ENCODE assay signal across 25 cellular contexts in genomic region chr15:71549100-71549499, GRCh38.
DNase-seq lines count a peak whose midpoint lies in the region; ATAC-seq and TF ChIP-seq lines count a peak whose summit lies in the region.
"Had no signal": no experiment of that assay in that cellular context is flagged by ENCODE, and none has a peak within 500 bp of the region (broad histone marks: within the 10 kb centered on the region; RNA-seq: fewer than 3 reads in every experiment).

No MANE protein-coding gene starts in this region.

- H2BK120ac ChIP-seq in IMR-90 (ENCODE audit: low read depth, low read length), result no peak overlapping the region
- H2BK120ac ChIP-seq in mesenchymal stem cell (ENCODE audit: low read depth, low read length), result no peak overlapping the region

- H2BK15ac ChIP-seq in IMR-90 (ENCODE audit: low read depth, low read length), result no peak overlapping the region
- H2BK15ac ChIP-seq in mesenchymal stem cell (ENCODE audit: low read depth, poor library complexity, severe bottlenecking), result no peak overlapping the region

- H3K27ac ChIP-seq in IMR-90 (ENCODE audit: insufficient read depth, low read length) (no peak overlapping the region), heart right ventricle (peak overlapping the region in 9 of 10 donors; percentile 22 to 69 (median 50)), prostate gland (peak overlapping the region; percentile 69 to 71), mesenchymal stem cell (ENCODE audit: low read length, poor library complexity, severe bottlenecking) (no peak overlapping the region)
- H3K27ac ChIP-seq: neutrophil, psoas muscle, tibial artery had no signal

- in situ Hi-C loops in IMR-90 (cut with MboI; ENCODE audit: low sequenced_read_pairs), result no loop called here

- H3K14ac ChIP-seq in IMR-90 (replicated peaks; ENCODE audit: low read depth, low read length) (0 out of 2 replicates have a peak overlapping the region, but pooled peaks have one; percentile 28), mesenchymal stem cell (ENCODE audit: low read length in 2 of 2) (no peak overlapping the region)

- TF ChIP-seq POLR2A in IMR-90 (IDR thresholded peaks at IDR 0.05; ENCODE audit: low read depth, low read length) (no peak), prostate gland (IDR thresholded peaks at IDR 0.05) (no peak)

- no peak overlapping the region for H2AK9ac ChIP-seq in IMR-90 (replicated peaks; ENCODE audit: low read depth, low read length, poor library complexity)

- H2AFZ ChIP-seq in IMR-90 (replicated peaks; ENCODE audit: low read length, poor library complexity), result no peak overlapping the region
- H2AFZ ChIP-seq in mesenchymal stem cell (ENCODE audit: low read depth, low read length), result no peak overlapping the region

- POLR2A ChIA-PET in IMR-90 (lab: Charles Lee; ENCODE audit: unreplicated experiment), result interaction anchor here (0.5 kb wide), 1 partner anchor 12 kb away, joined by 4 read pairs; no protein-coding TSS in a partner anchor

- H3K36me3 ChIP-seq in IMR-90 (ENCODE audit: control insufficient read depth, insufficient read depth, low read length) (no peaks in the 10 kb centered on the region; the same call in 1 of the 2 replicates), heart right ventricle (no peaks in the 10 kb centered on the region), prostate gland (no peaks in the 10 kb centered on the region), mesenchymal stem cell (ENCODE audit: control insufficient read depth in 1 of 2, insufficient read depth in 2 of 2, low read depth in 1 of 2, low read length in 2 of 2) (no peaks in the 10 kb centered on the region)
- H3K36me3 ChIP-seq: BE2C, neutrophil, tibial artery had no signal

- DNase-seq in IMR-90 (no peak), NOMO-1 treated with DMSO at 0.1 percent for 48 hours (lab: John Stamatoyannopoulos, UW; ENCODE audit: unreplicated experiment) (peak; percentile 45), heart right ventricle (no peak), prostate gland (ENCODE audit: low spot score) (no peak), mesenchymal stem cell (no peak), HFFc6 (no peak), immature natural killer cell (no peak), SHP77 (lab: John Stamatoyannopoulos, UW) (no peak)
- DNase-seq: ACHN; activated B cell treated with CpG ODN at 0.5 μM for 24 hours; activated CD8-positive, alpha-beta memory T cell treated with anti-CD3 and anti-CD28 coated beads, Interleukin-2, amount 10 ng/mL, durations not matched to agents 7 days and 5 days; activated naive CD4-positive, alpha-beta T cell treated with anti-CD3 and anti-CD28 coated beads, Interleukin-2, amount 10 ng/mL, durations not matched to agents 7 days and 5 days; BE2C; DMS153; head of caudate nucleus; Kasumi-1; NCI-H1092 treated with DMSO at 0.1 percent for 48 hours; NCI-H187 treated with DMSO at 0.1 percent for 48 hours; psoas muscle; stimulated activated naive CD8-positive, alpha-beta T cell treated with anti-CD3 and anti-CD28 coated beads, Interleukin-15, amount 100 ng/mL, for 72 hours; SW 1271; T1000; tibial artery had no signal

- no peak overlapping the region for H2BK12ac ChIP-seq in mesenchymal stem cell (ENCODE audit: low read length in 2 of 2)

- H3K4me2 ChIP-seq in IMR-90 (ENCODE audit: low read depth, low read length), result no peak overlapping the region
- no peak overlapping the region for H3K4me2 ChIP-seq in mesenchymal stem cell (ENCODE audit: low read length, poor library complexity, severe bottlenecking)

- H3K56ac ChIP-seq in IMR-90 (ENCODE audit: extremely low read depth, insufficient read depth, low read length), result no peak overlapping the region

- H3K4me1 Mint-ChIP-seq in HFFc6 (ENCODE audit: low read depth) (peaks cover 7% of the 10 kb centered on the region; the same call in 1 of the 2 replicates), immature natural killer cell (no peaks in the 10 kb centered on the region)
- H3K4me1 Mint-ChIP-seq: activated B cell treated with CpG ODN at 0.5 μM for 24 hours; activated CD8-positive, alpha-beta memory T cell treated with anti-CD3 and anti-CD28 coated beads, Interleukin-2, amount 10 ng/mL, durations not matched to agents 7 days and 5 days; activated naive CD4-positive, alpha-beta T cell treated with anti-CD3 and anti-CD28 coated beads, Interleukin-2, amount 10 ng/mL, durations not matched to agents 7 days and 5 days; stimulated activated naive CD8-positive, alpha-beta T cell treated with anti-CD3 and anti-CD28 coated beads, Interleukin-15, amount 100 ng/mL, for 72 hours had no signal

- intact Hi-C loops in IMR-90 (cut with micrococcal nuclease) (no loop called here), heart right ventricle (cut with DNase I) (loop anchor here in 3 of 10 donors (5.0 to 10.0 kb wide), 4 partner anchors 47 to 186 kb away; no protein-coding TSS in a partner anchor), prostate gland (cut with DNase I) (no loop called here)

- H3K27ac Mint-ChIP-seq in HFFc6, result no peak overlapping the region
- H3K27ac Mint-ChIP-seq in immature natural killer cell, result no peak overlapping the region
- H3K27ac Mint-ChIP-seq: activated B cell treated with CpG ODN at 0.5 μM for 24 hours; activated CD8-positive, alpha-beta memory T cell treated with anti-CD3 and anti-CD28 coated beads, Interleukin-2, amount 10 ng/mL, durations not matched to agents 7 days and 5 days; activated naive CD4-positive, alpha-beta T cell treated with anti-CD3 and anti-CD28 coated beads, Interleukin-2, amount 10 ng/mL, durations not matched to agents 7 days and 5 days; activated T-helper 1 cell treated with anti-CD3 and anti-CD28 coated beads, Interleukin-12 subunit alpha, Interleukin-12 subunit beta, Interleukin-2, Interleukin-4 antibody, amounts not matched to agents 30 ng/mL and 10 ng/mL and 1 ng/mL, durations not matched to agents 14 hours and 24 hours and 36 hours had no signal

- no peak overlapping the region for H3K18ac ChIP-seq in IMR-90 (ENCODE audit: low read depth, low read length)
- H3K18ac ChIP-seq in mesenchymal stem cell (ENCODE audit: low read depth in 1 of 2, low read length in 2 of 2), result no peak overlapping the region

- peaks cover 2% of the 10 kb centered on the region; the same call in 1 of the 2 replicates for H3K4me1 ChIP-seq in IMR-90 (ENCODE audit: control insufficient read depth, insufficient read depth, low read length)
- H3K4me1 ChIP-seq in heart right ventricle, result peaks cover 0 to 41% (median 23%) of the 10 kb centered on the region in 9 donors
- no peaks in the 10 kb centered on the region for H3K4me1 ChIP-seq in prostate gland (replicated peaks)
- no peaks in the 10 kb centered on the region for H3K4me1 ChIP-seq in mesenchymal stem cell (ENCODE audit: control insufficient read depth, insufficient read depth, low read depth, low read length)
- H3K4me1 ChIP-seq: BE2C, tibial artery had no signal

- H3K27me3 ChIP-seq in IMR-90 (ENCODE audit: control insufficient read depth, insufficient read depth, low read length) (no peaks in the 10 kb centered on the region), heart right ventricle (no peaks in the 10 kb centered on the region), prostate gland (replicated peaks; ENCODE audit: insufficient read depth) (no peaks in the 10 kb centered on the region), mesenchymal stem cell (ENCODE audit: control insufficient read depth in 1 of 2, insufficient read depth in 1 of 2, low read length in 2 of 2) (peaks cover 0 to 7% of the 10 kb centered on the region in 2 experiments)
- H3K27me3 ChIP-seq: tibial artery had no signal

- H3K36me3 Mint-ChIP-seq in HFFc6 (ENCODE audit: low read depth), result peaks cover 6% of the 10 kb centered on the region; the same call in 1 of the 2 replicates
- H3K36me3 Mint-ChIP-seq in immature natural killer cell, result no peaks in the 10 kb centered on the region
- H3K36me3 Mint-ChIP-seq: activated CD8-positive, alpha-beta memory T cell treated with anti-CD3 and anti-CD28 coated beads, Interleukin-2, amount 10 ng/mL, durations not matched to agents 7 days and 5 days; activated naive CD4-positive, alpha-beta T cell treated with anti-CD3 and anti-CD28 coated beads, Interleukin-2, amount 10 ng/mL, durations not matched to agents 7 days and 5 days had no signal

- H2AK5ac ChIP-seq in IMR-90 (ENCODE audit: low read depth, low read length) (no peak overlapping the region), mesenchymal stem cell (ENCODE audit: low read length, severe bottlenecking) (no peak overlapping the region)

- no peak overlapping the region for H3K4me3 ChIP-seq in IMR-90 (ENCODE audit: insufficient read depth, low read depth, low read length)
- no peak overlapping the region for H3K4me3 ChIP-seq in heart right ventricle
- H3K4me3 ChIP-seq in prostate gland, result peak overlapping the region; percentile 20 to 27
- no peak overlapping the region for H3K4me3 ChIP-seq in mesenchymal stem cell (ENCODE audit: insufficient read depth in 1 of 2, low read depth in 1 of 2, low read length in 2 of 2)
- H3K4me3 ChIP-seq: psoas muscle, tibial artery had no signal

- no peaks in the 10 kb centered on the region; the same call in 1 of the 2 replicates for H3K9me1 ChIP-seq in IMR-90 (ENCODE audit: insufficient read depth, low read length)

- H4K91ac ChIP-seq in IMR-90 (ENCODE audit: insufficient read depth, low read depth, low read length) (no peak overlapping the region), mesenchymal stem cell (ENCODE audit: low read length) (no peak overlapping the region)

- H2BK20ac ChIP-seq in IMR-90 (ENCODE audit: low read depth, low read length), result no peak overlapping the region

- no TSS peak for BruUV-seq in IMR-90 (replicated peaks; lab: Mats Ljungman, UMichigan)

- H3K79me1 ChIP-seq in IMR-90 (ENCODE audit: low read depth in 1 of 2, low read length in 2 of 2), result no peaks in the 10 kb centered on the region
- peaks cover 2% of the 10 kb centered on the region for H3K79me1 ChIP-seq in mesenchymal stem cell (replicated peaks; ENCODE audit: low read length, poor library complexity, severe bottlenecking)

- H3K9me3 Mint-ChIP-seq in HFFc6 (no peaks in the 10 kb centered on the region), immature natural killer cell (no peaks in the 10 kb centered on the region)
- H3K9me3 Mint-ChIP-seq: activated B cell treated with CpG ODN at 0.5 μM for 24 hours; activated naive CD4-positive, alpha-beta T cell treated with anti-CD3 and anti-CD28 coated beads, Interleukin-2, amount 10 ng/mL, durations not matched to agents 7 days and 5 days; activated T-helper 1 cell treated with anti-CD3 and anti-CD28 coated beads, Interleukin-12 subunit alpha, Interleukin-12 subunit beta, Interleukin-2, Interleukin-4 antibody, amounts not matched to agents 30 ng/mL and 10 ng/mL and 1 ng/mL, durations not matched to agents 14 hours and 24 hours and 36 hours; stimulated activated naive CD8-positive, alpha-beta T cell treated with anti-CD3 and anti-CD28 coated beads, Interleukin-15, amount 100 ng/mL, for 72 hours had no signal

- peaks cover 2% of the 10 kb centered on the region; the same call in 1 of the 2 replicates for H3K27me3 Mint-ChIP-seq in HFFc6 (ENCODE audit: insufficient read depth)
- H3K27me3 Mint-ChIP-seq in immature natural killer cell (ENCODE audit: low read depth in 3 of 3), result peaks cover 2 to 5% (median 4%) of the 10 kb centered on the region in 3 donors
- H3K27me3 Mint-ChIP-seq: activated B cell treated with CpG ODN at 0.5 μM for 24 hours had no signal

- H4K8ac ChIP-seq in IMR-90 (ENCODE audit: low read depth in 2 of 2, low read length in 2 of 2) (no peak overlapping the region), mesenchymal stem cell (ENCODE audit: low read length) (no peak overlapping the region)

- H3K4ac ChIP-seq in IMR-90 (ENCODE audit: low read depth, low read length) (no peak overlapping the region), mesenchymal stem cell (ENCODE audit: low read depth in 1 of 2, low read length in 2 of 2) (no peak overlapping the region)

- H4K5ac ChIP-seq in IMR-90 (ENCODE audit: low read depth, low read length), result no peak overlapping the region

- no peak overlapping the region for H3K9ac ChIP-seq in IMR-90 (ENCODE audit: low read depth, low read length)
- H3K9ac ChIP-seq in mesenchymal stem cell (ENCODE audit: low read length), result no peak overlapping the region

- H4K20me1 ChIP-seq in IMR-90 (ENCODE audit: insufficient read depth, low read length), result peaks cover 16% of the 10 kb centered on the region; the same call in 1 of the 2 replicates

- ATAC-seq in IMR-90 (ENCODE audit: low read depth) (no peak), heart right ventricle (peak in 2 of 8 donors; percentile 19 to 29)
- ATAC-seq: activated CD8-positive, alpha-beta memory T cell treated with anti-CD3 and anti-CD28 coated beads, Interleukin-2, amount 10 ng/mL, durations not matched to agents 7 days and 5 days; psoas muscle; stimulated activated naive CD8-positive, alpha-beta T cell treated with anti-CD3 and anti-CD28 coated beads, Interleukin-15, amount 100 ng/mL, for 72 hours had no signal

- H3K4me3 Mint-ChIP-seq in HFFc6, result no peak overlapping the region
- no peak overlapping the region for H3K4me3 Mint-ChIP-seq in immature natural killer cell
- H3K4me3 Mint-ChIP-seq: activated B cell treated with CpG ODN at 0.5 μM for 24 hours; activated CD8-positive, alpha-beta memory T cell treated with anti-CD3 and anti-CD28 coated beads, Interleukin-2, amount 10 ng/mL, durations not matched to agents 7 days and 5 days; activated naive CD4-positive, alpha-beta T cell treated with anti-CD3 and anti-CD28 coated beads, Interleukin-2, amount 10 ng/mL, durations not matched to agents 7 days and 5 days; activated T-helper 1 cell treated with anti-CD3 and anti-CD28 coated beads, Interleukin-12 subunit alpha, Interleukin-12 subunit beta, Interleukin-2, Interleukin-4 antibody, amounts not matched to agents 30 ng/mL and 10 ng/mL and 1 ng/mL, durations not matched to agents 14 hours and 24 hours and 36 hours; stimulated activated naive CD8-positive, alpha-beta T cell treated with anti-CD3 and anti-CD28 coated beads, Interleukin-15, amount 100 ng/mL, for 72 hours had no signal

- H3K9me3 ChIP-seq in IMR-90 (ENCODE audit: control insufficient read depth, insufficient read depth, low read length) (no peaks in the 10 kb centered on the region), heart right ventricle (no peaks in the 10 kb centered on the region), prostate gland (no peaks in the 10 kb centered on the region), mesenchymal stem cell (ENCODE audit: control insufficient read depth, low read length) (no peaks in the 10 kb centered on the region)
- H3K9me3 ChIP-seq: BE2C, neutrophil, psoas muscle, tibial artery had no signal

- no CpG with 5 or more reads among the region's 5 CpGs for WGBS in IMR-90 (ENCODE audit: extremely low coverage in 2 of 2, insufficient read length in 1 of 2), 2 experiments
- WGBS in heart right ventricle, 2 donors, result 59% methylated on average over 5 of the region's 5 CpGs
- WGBS in prostate gland, result 22% methylated on average over 5 of the region's 5 CpGs
- WGBS in mesenchymal stem cell, result 64% methylated on average over 4 of the region's 5 CpGs

- TF ChIP-seq CTCF in IMR-90 (conservative IDR thresholded peaks at IDR 0.05; ENCODE audit: low read depth, low read length) (no peak), heart right ventricle (IDR thresholded peaks at IDR 0.05) (no peak), prostate gland (IDR thresholded peaks at IDR 0.05) (no peak), HFFc6 (IDR thresholded peaks at IDR 0.05) (no peak)

- dilution Hi-C loops in IMR-90 (cut with HindIII; ENCODE audit: low sequenced_read_pairs, unreplicated experiment), result no loop called here

- CTCF ChIA-PET in IMR-90 (lab: Yijun Ruan, JAX), result no interaction called here

- no peak overlapping the region for H2BK5ac ChIP-seq in IMR-90 (ENCODE audit: low read depth, low read length, poor library complexity, severe bottlenecking)
- no peak overlapping the region for H2BK5ac ChIP-seq in mesenchymal stem cell (ENCODE audit: low read depth, low read length, poor library complexity, severe bottlenecking)

- H3K23ac ChIP-seq in IMR-90 (ENCODE audit: low read depth, low read length) (no peak overlapping the region), mesenchymal stem cell (ENCODE audit: low read length in 2 of 2) (no peak overlapping the region)

- no peak for TF ChIP-seq RAD21 in IMR-90 (IDR thresholded peaks at IDR 0.05; ENCODE audit: low read length)

Comparison
In these comparisons a context has a peak if more than half of its experiments do, and no peak if none do; other contexts are left out.
1. H3K27ac ChIP-seq: peak in heart right ventricle (9 of 10) and prostate gland (2 of 2); none in IMR-90 (single experiment) and mesenchymal stem cell (single experiment).
2. H3K4me3 ChIP-seq: peak in prostate gland (2 of 2); none in IMR-90 (single experiment), heart right ventricle (0 of 10) and mesenchymal stem cell (0 of 2).